In genomic region chr14:21063479-21063878, GRCh38 we compare ENCODE assay signal across 13 cellular contexts. TPM values are rescaled to one million over a fixed set of nuclear protein-coding genes. Genes with fewer than 3 reads are reported as not detected.
DNase-seq lines count a peak whose midpoint lies in the region; ATAC-seq and TF ChIP-seq lines count a peak whose summit lies in the region.
"Had no signal": no experiment of that assay in that cellular context is flagged by ENCODE, and none has a peak within 500 bp of the region (broad histone marks: within the 10 kb centered on the region; RNA-seq: fewer than 3 reads in every experiment).

No MANE protein-coding gene starts in this region.

- ATAC-seq in mucosa of descending colon (no peak), HG03025 (IDR thresholded peaks at IDR 0.05; ENCODE audit: low FRiP score, unreplicated experiment) (no peak)

- no peaks in the 10 kb centered on the region for H3K9me3 ChIP-seq in adipocyte (ENCODE audit: control insufficient read depth, low read length)
- H3K9me3 ChIP-seq in subcutaneous abdominal adipose tissue (ENCODE audit: control insufficient read depth in 5 of 5, low read length in 5 of 5), result no peaks in the 10 kb centered on the region
- H3K9me3 ChIP-seq in mucosa of descending colon, result no peaks in the 10 kb centered on the region

- peak; percentile 43 for DNase-seq in H7
- peak; percentile 50 for DNase-seq in adipocyte (ENCODE audit: low read depth)
- DNase-seq in kidney epithelial cell (ENCODE audit: low read depth), result peak; percentile 75
- DNase-seq in mucosa of descending colon, result no peak
- DNase-seq in NCI-H2081 treated with DMSO at 0.1 percent for 48 hours (lab: John Stamatoyannopoulos, UW), result no peak
- DNase-seq: anterior cingulate cortex; immature natural killer cell; NCI-H524 treated with DMSO at 0.1 percent for 48 hours; SHP77; stimulated activated CD4-positive, alpha-beta T cell treated with anti-CD3 and anti-CD28 coated beads, Interleukin-2, amount 100 ng/mL, for 48 hours; stimulated activated naive CD4-positive, alpha-beta T cell treated with Interleukin-2 at 50 U/mL for 16 hours had no signal

- H3K4me1 ChIP-seq in adipocyte (ENCODE audit: control insufficient read depth, insufficient read depth, low read length) (peaks cover 53% of the 10 kb centered on the region), subcutaneous abdominal adipose tissue (ENCODE audit: control insufficient read depth in 5 of 5, insufficient read depth in 5 of 5, low read length in 5 of 5) (peaks cover 3 to 47% (median 42%) of the 10 kb centered on the region in 5 donors), mucosa of descending colon (ENCODE audit: low read depth) (peaks cover 1% of the 10 kb centered on the region)

- peak overlapping the region; percentile 67 for H3K9ac ChIP-seq in adipocyte (ENCODE audit: low read length)
- H3K9ac ChIP-seq in subcutaneous abdominal adipose tissue (ENCODE audit: low read length in 5 of 5), result peak overlapping the region in 4 of 5 donors; percentile 50 to 64 (median 58)

- H3K4me3 ChIP-seq in H7 (ENCODE audit: insufficient read depth, low read depth, low read length) (no peak overlapping the region), adipocyte (ENCODE audit: low read length) (peak overlapping the region; percentile 61), kidney epithelial cell (ENCODE audit: low read depth, low read length) (no peak overlapping the region), subcutaneous abdominal adipose tissue (ENCODE audit: low read depth in 1 of 5, low read length in 5 of 5) (no peak overlapping the region), mucosa of descending colon (no peak overlapping the region)

- intact Hi-C loops in mucosa of descending colon (cut with DNase I, micrococcal nuclease), result no loop called here

- TF ChIP-seq CTCF in kidney epithelial cell (IDR thresholded peaks at IDR 0.05; ENCODE audit: insufficient read depth, low read length, poor library complexity, severe bottlenecking) (no peak), mucosa of descending colon (IDR thresholded peaks at IDR 0.05) (no peak)

- H3K27ac ChIP-seq in subcutaneous abdominal adipose tissue (ENCODE audit: low read depth, low read length), result peak overlapping the region; percentile 82

- no peaks in the 10 kb centered on the region for H3K36me3 ChIP-seq in H7 (replicated peaks; ENCODE audit: control insufficient read depth, insufficient read depth, low read length)
- H3K36me3 ChIP-seq in adipocyte (ENCODE audit: control insufficient read depth, insufficient read depth, low read length, severe bottlenecking), result no peaks in the 10 kb centered on the region
- H3K36me3 ChIP-seq in kidney epithelial cell (ENCODE audit: control insufficient read depth, insufficient read depth, low read length), result no peaks in the 10 kb centered on the region
- H3K36me3 ChIP-seq in subcutaneous abdominal adipose tissue (ENCODE audit: control insufficient read depth in 5 of 5, insufficient read depth in 5 of 5, low read length in 5 of 5), result no peaks in the 10 kb centered on the region
- H3K36me3 ChIP-seq in mucosa of descending colon (ENCODE audit: low read depth), result no peaks in the 10 kb centered on the region

- H3K27me3 ChIP-seq in H7 (ENCODE audit: control insufficient read depth, insufficient read depth, low read length), result no peaks in the 10 kb centered on the region
- H3K27me3 ChIP-seq in adipocyte (replicated peaks; ENCODE audit: control insufficient read depth, insufficient read depth, low read length), result no peaks in the 10 kb centered on the region
- no peaks in the 10 kb centered on the region for H3K27me3 ChIP-seq in kidney epithelial cell (ENCODE audit: control insufficient read depth, insufficient read depth, low read length)
- no peaks in the 10 kb centered on the region for H3K27me3 ChIP-seq in subcutaneous abdominal adipose tissue (ENCODE audit: control insufficient read depth in 5 of 5, insufficient read depth in 4 of 5, low read length in 5 of 5)

RNA-seq across cellular contexts. Expression of gene RNASE8, which starts 5.9 kb away (rescaled TPM):
- not detected in 2 replicates for total RNA-seq in H7 (2014; rRNA removed; shearing (Covaris generic))
- total RNA-seq in kidney epithelial cell, result not detected in 2 replicates
- total RNA-seq in mucosa of descending colon, result not detected

RNA-seq across cellular contexts. Expression of gene ARHGEF40, which starts 6.6 kb away (rescaled TPM):
- 63.9 and 82.1 TPM in 2 replicates for total RNA-seq in H7 (2014; rRNA removed; shearing (Covaris generic))
- 59.4 and 59.7 TPM in 2 replicates for total RNA-seq in kidney epithelial cell
- total RNA-seq in mucosa of descending colon, result 10 to 100 TPM; 44.3 to 69.3 (median 47.8) TPM

RNA-seq across cellular contexts. Expression of gene RNASE7, which starts 21.3 kb away (rescaled TPM):
- not detected in 2 replicates for total RNA-seq in H7 (2014; rRNA removed; shearing (Covaris generic))
- total RNA-seq in kidney epithelial cell, result not detected in 2 replicates
- under 1 TPM in 2 of 3 donors, not detected in 1; 0.19 to 0.32 TPM for total RNA-seq in mucosa of descending colon

RNA-seq across cellular contexts. Expression of gene RNASE13, which starts 28.9 kb away (rescaled TPM):
- total RNA-seq in H7 (2014; rRNA removed; shearing (Covaris generic)), result not detected in 2 replicates
- not detected in 2 replicates for total RNA-seq in kidney epithelial cell
- total RNA-seq in mucosa of descending colon, result not detected

RNA-seq across cellular contexts. Expression of gene TPPP2, which starts 33.5 kb away (rescaled TPM):
- total RNA-seq in H7 (2014; rRNA removed; shearing (Covaris generic)), result 0.15 TPM in 1 of 2 replicates, not detected in the other
- total RNA-seq in kidney epithelial cell, result not detected in 2 replicates
- total RNA-seq in mucosa of descending colon, result 1 to 10 TPM in 1 of 3 donors, under 1 TPM in 1, not detected in 1; 0.58 to 2.3 TPM

Comparison
In these comparisons a context has a peak if more than half of its experiments do, and no peak if none do; other contexts are left out.
1. DNase-seq: peak in H7 (single experiment), adipocyte (single experiment) and kidney epithelial cell (single experiment); none in mucosa of descending colon (0 of 3) and NCI-H2081 treated with DMSO at 0.1 percent for 48 hours (single experiment).